Comparison of ENCODE assay signal across 8 cellular contexts in genomic region chr1:206556047-206556747, GRCh38. TPM values are rescaled to one million over a fixed set of nuclear protein-coding genes. Genes with fewer than 3 reads are reported as not detected.
DNase-seq lines count a peak whose midpoint lies in the region; ATAC-seq and TF ChIP-seq lines count a peak whose summit lies in the region.

No MANE protein-coding gene starts in this region.

- H3F3A ChIP-seq in DOHH2 (ENCODE audit: control insufficient read depth, insufficient read depth) = peaks cover 4% of the 10 kb centered on the region; the same call in 1 of the 2 replicates

- peak overlapping the region; percentile 97 for H3K4me3 Mint-ChIP-seq in activated T-helper 2 cell treated with anti-CD3 and anti-CD28 coated beads, Interferon-gamma antibody, Interleukin-2, Interleukin-4, amounts not matched to agents 10 μg/mL and 5 μg/mL and 100 μg/mL, durations not matched to agents 14 hours and 24 hours and 36 hours (ENCODE audit: low read depth)
- peak overlapping the region; percentile 90 to 99 (median 98) for H3K4me3 Mint-ChIP-seq in naive thymus-derived CD8-positive, alpha-beta T cell

- POLR2A ChIA-PET in naive thymus-derived CD8-positive, alpha-beta T cell (lab: Charles Lee) = interaction anchor here (0.7 to 22.9 kb wide), 6 partner anchors 10 to 86 kb away, joined by 3 to 825 read pairs (median 13); partner anchors contain the start of genes EIF2D, IKBKE and RASSF5

- TF ChIP-seq CTCF in DOHH2 (IDR thresholded peaks at IDR 0.05; ENCODE audit: low read depth, low read length, poor library complexity, severe bottlenecking) = no peak

- no peaks in the 10 kb centered on the region for H3K9me3 Mint-ChIP-seq in activated T-helper 2 cell treated with anti-CD3 and anti-CD28 coated beads, Interferon-gamma antibody, Interleukin-2, Interleukin-4, amounts not matched to agents 10 μg/mL and 5 μg/mL and 100 μg/mL, durations not matched to agents 14 hours and 24 hours and 36 hours
- no peaks in the 10 kb centered on the region for H3K9me3 Mint-ChIP-seq in naive thymus-derived CD8-positive, alpha-beta T cell

- peak overlapping the region; percentile 95 for H3K4me2 ChIP-seq in DOHH2 (ENCODE audit: low read length)

- H3K4me1 ChIP-seq in DOHH2 (ENCODE audit: control insufficient read depth, low read length) = peaks cover 52% of the 10 kb centered on the region

- H3K27me3 ChIP-seq in DOHH2 (ENCODE audit: control insufficient read depth, low read length) = 0 out of 2 replicates have a peak, but pooled peaks cover 2% of the 10 kb centered on the region

- ATAC-seq in HG03342 (IDR thresholded peaks at IDR 0.05; ENCODE audit: unreplicated experiment) (peak; percentile 26), HG03097 (IDR thresholded peaks at IDR 0.05; ENCODE audit: low FRiP score, unreplicated experiment) (no peak)
- ATAC-seq in naive thymus-derived CD8-positive, alpha-beta T cell = peak in 1 of 2 donors; percentile 13

- peak overlapping the region; percentile 92 for H3K4me3 ChIP-seq in DOHH2 (ENCODE audit: low read length)

- H3K36me3 Mint-ChIP-seq in activated T-helper 2 cell treated with anti-CD3 and anti-CD28 coated beads, Interferon-gamma antibody, Interleukin-2, Interleukin-4, amounts not matched to agents 10 μg/mL and 5 μg/mL and 100 μg/mL, durations not matched to agents 14 hours and 24 hours and 36 hours (ENCODE audit: low read depth) = peaks cover 41% of the 10 kb centered on the region
- H3K36me3 Mint-ChIP-seq in naive thymus-derived CD8-positive, alpha-beta T cell = peaks cover 5 to 8% (median 8%) of the 10 kb centered on the region in 3 donors

- H3K79me2 ChIP-seq in DOHH2 (ENCODE audit: control insufficient read depth, low read length) = peaks cover 39% of the 10 kb centered on the region

- H3K27ac ChIP-seq in DOHH2 (ENCODE audit: low read depth, low read length) = no peak overlapping the region

- H4K20me1 ChIP-seq in DOHH2 (ENCODE audit: control insufficient read depth, insufficient read depth, low read depth, low read length) = no peaks in the 10 kb centered on the region

- no peak for DNase-seq in activated T-helper 2 cell treated with anti-CD3 and anti-CD28 coated beads, Interferon-gamma antibody, Interleukin-2, Interleukin-4, amounts not matched to agents 10 μg/mL and 5 μg/mL and 100 μg/mL, durations not matched to agents 14 hours and 24 hours and 36 hours (ENCODE audit: low spot score)
- DNase-seq in naive thymus-derived CD8-positive, alpha-beta T cell = no peak
- DNase-seq in KG1 (lab: John Stamatoyannopoulos, UW) = no peak
- no peak for DNase-seq in SK-N-DZ (ENCODE audit: low spot score)
- no peak for DNase-seq in NCI-H2029 (lab: John Stamatoyannopoulos, UW)

- intact Hi-C loops in activated T-helper 2 cell treated with anti-CD3 and anti-CD28 coated beads, Interferon-gamma antibody, Interleukin-2, Interleukin-4, amounts not matched to agents 10 μg/mL and 5 μg/mL and 100 μg/mL, durations not matched to agents 14 hours and 24 hours and 36 hours (cut with micrococcal nuclease) = loop anchor here (1.0 to 5.0 kb wide), 5 partner anchors 8 to 126 kb away; partner anchors contain the start of genes MAPKAPK2 and RASSF5

- H3K27ac Mint-ChIP-seq in activated T-helper 2 cell treated with anti-CD3 and anti-CD28 coated beads, Interferon-gamma antibody, Interleukin-2, Interleukin-4, amounts not matched to agents 10 μg/mL and 5 μg/mL and 100 μg/mL, durations not matched to agents 14 hours and 24 hours and 36 hours = peak overlapping the region; percentile 92
- H3K27ac Mint-ChIP-seq in naive thymus-derived CD8-positive, alpha-beta T cell = peak overlapping the region; percentile 74 to 99 (median 92)

- peaks cover 64% of the 10 kb centered on the region for H3K4me1 Mint-ChIP-seq in activated T-helper 2 cell treated with anti-CD3 and anti-CD28 coated beads, Interferon-gamma antibody, Interleukin-2, Interleukin-4, amounts not matched to agents 10 μg/mL and 5 μg/mL and 100 μg/mL, durations not matched to agents 14 hours and 24 hours and 36 hours (ENCODE audit: low read depth)
- peaks cover 30 to 78% (median 77%) of the 10 kb centered on the region in 4 donors for H3K4me1 Mint-ChIP-seq in naive thymus-derived CD8-positive, alpha-beta T cell

- H3K27me3 Mint-ChIP-seq in activated T-helper 2 cell treated with anti-CD3 and anti-CD28 coated beads, Interferon-gamma antibody, Interleukin-2, Interleukin-4, amounts not matched to agents 10 μg/mL and 5 μg/mL and 100 μg/mL, durations not matched to agents 14 hours and 24 hours and 36 hours (ENCODE audit: low read depth) = no peaks in the 10 kb centered on the region
- no peaks in the 10 kb centered on the region for H3K27me3 Mint-ChIP-seq in naive thymus-derived CD8-positive, alpha-beta T cell

- no peaks in the 10 kb centered on the region for H3K9me3 ChIP-seq in DOHH2 (ENCODE audit: control insufficient read depth, insufficient read depth, low read length)

- no peaks in the 10 kb centered on the region for H3K9me2 ChIP-seq in DOHH2 (replicated peaks; ENCODE audit: control insufficient read depth, low read length)

- peaks cover 13% of the 10 kb centered on the region for H3K36me3 ChIP-seq in DOHH2 (ENCODE audit: control insufficient read depth, low read length)

RNA-seq across cellular contexts. Expression of gene RASSF5, which starts 48.9 kb away (rescaled TPM):
- total RNA-seq in activated T-helper 2 cell treated with anti-CD3 and anti-CD28 coated beads, Interferon-gamma antibody, Interleukin-2, Interleukin-4, amounts not matched to agents 10 μg/mL and 5 μg/mL and 100 μg/mL, durations not matched to agents 14 hours and 24 hours and 36 hours = 180 and 182 TPM in 2 replicates
- 100 to 1,000 TPM; 224 to 229 TPM for total RNA-seq in naive thymus-derived CD8-positive, alpha-beta T cell
- 100 to 1,000 TPM; 233 to 358 (median 291) TPM for polyA plus RNA-seq in naive thymus-derived CD8-positive, alpha-beta T cell
- 0.05 TPM in 1 of 2 replicates, not detected in the other for polyA plus RNA-seq in SK-N-DZ (2014; cell fraction: cytosol; rRNA removed)
- polyA plus RNA-seq in SK-N-DZ (2014; cell fraction: nucleus; rRNA removed) = not detected in 2 replicates

RNA-seq across cellular contexts. Expression of gene EIF2D, which starts 56.1 kb away (rescaled TPM):
- total RNA-seq in activated T-helper 2 cell treated with anti-CD3 and anti-CD28 coated beads, Interferon-gamma antibody, Interleukin-2, Interleukin-4, amounts not matched to agents 10 μg/mL and 5 μg/mL and 100 μg/mL, durations not matched to agents 14 hours and 24 hours and 36 hours = 72.7 and 73.3 TPM in 2 replicates
- 10 to 100 TPM; 61.7 to 62.4 TPM for total RNA-seq in naive thymus-derived CD8-positive, alpha-beta T cell
- 10 to 100 TPM; 38.9 to 46.0 (median 39.1) TPM for polyA plus RNA-seq in naive thymus-derived CD8-positive, alpha-beta T cell
- 31.7 and 32.1 TPM in 2 replicates for polyA plus RNA-seq in SK-N-DZ (2014; cell fraction: cytosol; rRNA removed)
- 79.9 and 80.6 TPM in 2 replicates for polyA plus RNA-seq in SK-N-DZ (2014; cell fraction: nucleus; rRNA removed)
